Comparison of ENCODE assay signal across 33 cellular contexts in genomic region chr7:128074336-128074735, GRCh38. TPM values are rescaled to one million over a fixed set of nuclear protein-coding genes. Genes with fewer than 3 reads are reported as not detected.
"Had no signal": no experiment of that assay in that cellular context is flagged by ENCODE, and none has a peak within 500 bp of the region (broad histone marks: within the 10 kb centered on the region; RNA-seq: fewer than 3 reads in every experiment).

No MANE protein-coding gene starts in this region.

- H3K27me3 ChIP-seq: ascending aorta, body of pancreas had no signal

- H3K27me3 Mint-ChIP-seq: activated B cell treated with CpG ODN at 0.5 μM for 24 hours; activated CD4-positive, alpha-beta memory T cell treated with anti-CD3 and anti-CD28 coated beads for 36 hours; activated CD4-positive, alpha-beta T cell treated with anti-CD3 and anti-CD28 coated beads, Interleukin-2, amount 10 ng/mL, durations not matched to agents 24 days and 14 days; T-cell had no signal

- DNase-seq: activated B cell treated with CpG ODN at 0.5 μM for 24 hours; activated CD4-positive, alpha-beta memory T cell treated with anti-CD3 and anti-CD28 coated beads for 36 hours; activated CD4-positive, alpha-beta T cell treated with anti-CD3 and anti-CD28 coated beads for 1 hour; activated CD4-positive, alpha-beta T cell treated with anti-CD3 and anti-CD28 coated beads, Interleukin-2, amount 10 ng/mL, durations not matched to agents 24 days and 14 days; activated CD8-positive, alpha-beta memory T cell treated with anti-CD3 and anti-CD28 coated beads for 24 hours; activated gamma-delta T cell treated with Interleukin-2 at 50 U/mL for 16 hours; activated naive CD4-positive, alpha-beta T cell treated with anti-CD3 and anti-CD28 coated beads, Interleukin-2, amount 50 U/mL, for 16 hours; activated T-cell treated with anti-CD3 and anti-CD28 coated beads, Interleukin-2, amount 50 U/mL, for 72 hours; amniotic stem cell; body of pancreas; central memory CD4-positive, alpha-beta T cell; NCI-H1092 treated with DMSO at 0.1 percent for 48 hours; NCI-H1417 treated with DMSO at 0.1 percent for 48 hours; NCI-H1694; NCI-H2029; NCI-H2107; NCI-H2171 treated with DMSO at 0.1 percent for 48 hours; NCI-H226; NCI-H510A; NCI-H526 treated with DMSO at 0.1 percent for 48 hours; NK-92 treated with Interleukin-12 subunit alpha and Interleukin-12 subunit beta, amount 100 ng/mL, for 24 hours; OCI-M1; RPMI8226; T-cell; T-helper 2 cell; T1000 had no signal

- H3K4me1 ChIP-seq: ascending aorta had no signal

- H3K27ac Mint-ChIP-seq: activated B cell treated with CpG ODN at 0.5 μM for 24 hours; activated CD4-positive, alpha-beta memory T cell treated with anti-CD3 and anti-CD28 coated beads for 36 hours; activated CD4-positive, alpha-beta T cell treated with anti-CD3 and anti-CD28 coated beads, Interleukin-2, amount 10 ng/mL, durations not matched to agents 24 days and 14 days; activated T-cell treated with anti-CD3 and anti-CD28 coated beads, Interleukin-2, amount 50 U/mL, for 72 hours; activated T-helper 2 cell treated with anti-CD3 and anti-CD28 coated beads, Interferon-gamma antibody, Interleukin-2, Interleukin-4, amounts not matched to agents 10 μg/mL and 5 μg/mL and 100 μg/mL, durations not matched to agents 14 hours and 24 hours and 36 hours; T-cell had no signal

- H3K9ac ChIP-seq: KMS-11 had no signal

- H3K4me1 Mint-ChIP-seq: activated B cell treated with CpG ODN at 0.5 μM for 24 hours had no signal

- H3K4me3 Mint-ChIP-seq: activated B cell treated with CpG ODN at 0.5 μM for 24 hours; activated CD4-positive, alpha-beta memory T cell treated with anti-CD3 and anti-CD28 coated beads for 36 hours; activated CD4-positive, alpha-beta T cell treated with anti-CD3 and anti-CD28 coated beads, Interleukin-2, amount 10 ng/mL, durations not matched to agents 24 days and 14 days; activated T-cell treated with anti-CD3 and anti-CD28 coated beads, Interleukin-2, amount 50 U/mL, for 72 hours; T-cell had no signal

- H3K9me3 ChIP-seq: ascending aorta, body of pancreas had no signal

- H3K4me2 ChIP-seq: KMS-11 had no signal

- H3K27ac ChIP-seq: ascending aorta, body of pancreas, KMS-11, SK-N-MC had no signal

- H3K9me3 Mint-ChIP-seq: activated B cell treated with CpG ODN at 0.5 μM for 24 hours; activated CD4-positive, alpha-beta memory T cell treated with anti-CD3 and anti-CD28 coated beads for 36 hours; activated CD4-positive, alpha-beta T cell treated with anti-CD3 and anti-CD28 coated beads, Interleukin-2, amount 10 ng/mL, durations not matched to agents 24 days and 14 days; activated T-cell treated with anti-CD3 and anti-CD28 coated beads, Interleukin-2, amount 50 U/mL, for 72 hours; activated T-helper 2 cell treated with anti-CD3 and anti-CD28 coated beads, Interferon-gamma antibody, Interleukin-2, Interleukin-4, amounts not matched to agents 10 μg/mL and 5 μg/mL and 100 μg/mL, durations not matched to agents 14 hours and 24 hours and 36 hours; T-cell had no signal

- ATAC-seq: activated T-cell treated with anti-CD3 and anti-CD28 coated beads, Interleukin-2, amount 50 U/mL, for 72 hours; body of pancreas; Panc1; Right ventricle myocardium inferior; T-cell had no signal

- H3K36me3 Mint-ChIP-seq: activated CD4-positive, alpha-beta memory T cell treated with anti-CD3 and anti-CD28 coated beads for 36 hours had no signal

- H3K4me3 ChIP-seq: ascending aorta, body of pancreas, SK-N-MC had no signal

RNA-seq across cellular contexts. Expression of gene LRRC4, which starts 43.1 kb away (rescaled TPM):
- total RNA-seq: MCF 10A had no signal
